Comparison of ENCODE assay signal across 8 cellular contexts in the genomic region with DNA sequence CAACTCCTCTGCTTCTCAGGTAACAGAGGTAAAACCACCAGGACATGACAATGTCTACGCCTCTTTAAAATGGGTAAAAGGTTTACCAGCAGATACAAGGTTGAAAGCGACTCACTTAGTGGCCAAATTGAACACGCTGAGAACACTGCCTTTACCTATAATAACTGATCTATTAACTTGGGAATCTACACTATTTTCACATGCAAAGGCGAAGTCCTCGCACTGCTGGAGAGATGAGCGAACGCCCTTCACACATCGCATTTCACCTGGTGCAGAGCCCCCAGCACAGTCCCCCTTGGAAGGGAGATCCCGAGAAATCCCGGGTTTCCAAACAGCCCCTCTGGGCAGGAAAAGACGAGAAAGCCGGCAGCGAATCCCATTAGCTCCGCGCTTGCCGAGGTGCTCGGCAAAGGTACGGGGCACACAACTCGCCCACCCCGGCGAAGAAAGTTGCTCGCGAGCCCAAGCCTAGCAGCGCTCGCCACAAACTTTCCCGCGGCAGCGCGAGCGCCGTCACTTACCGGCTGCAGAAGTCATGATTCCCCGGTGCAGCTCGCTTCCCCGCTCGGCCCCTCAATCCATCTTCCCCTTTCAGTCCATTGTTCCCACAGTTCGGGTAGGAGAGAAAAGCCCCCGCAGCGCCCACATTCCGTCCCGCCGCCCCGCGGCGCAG. TPM values are rescaled to one million over a fixed set of nuclear protein-coding genes. Genes with fewer than 3 reads are reported as not detected.
A peak's percentile ranks its signal among the peaks of the same experiment; 100 is the strongest.
DNase-seq lines count a peak whose midpoint lies in the region; ATAC-seq and TF ChIP-seq lines count a peak whose summit lies in the region.

No MANE protein-coding gene starts in this region.

- WGBS in endodermal cell (ENCODE audit: insufficient coverage in 1 of 2, insufficient read length in 1 of 2), 2 experiments = 0% methylated on average over 31 to 45 of the region's 45 CpGs

- peak overlapping the region; percentile 75 to 95 (median 85) for H3K4me2 ChIP-seq in BLaER1 treated with 17β-estradiol and CSF1 and Interleukin-3, amounts not matched to agents 10 nM and 100 nM

- peak overlapping the region; percentile 38 to 94 (median 86); a peak in 21 of 22 replicates for H3K27ac ChIP-seq in BLaER1 treated with 17β-estradiol and CSF1 and Interleukin-3, amounts not matched to agents 10 nM and 100 nM
- peak overlapping the region; percentile 97 for H3K27ac ChIP-seq in Panc1 (ENCODE audit: low read length)
- H3K27ac ChIP-seq in endodermal cell (ENCODE audit: low read depth, low read length) = peak overlapping the region; percentile 99

- H3K27ac Mint-ChIP-seq in endodermal cell (peak overlapping the region; percentile 99), naive B cell (peak overlapping the region; percentile 15 to 94 (median 86))

- H3K27me3 Mint-ChIP-seq in endodermal cell (ENCODE audit: insufficient read depth) (no peaks in the 10 kb centered on the region), naive B cell (no peaks in the 10 kb centered on the region)

- peak overlapping the region; percentile 74 to 95 (median 88) for H3K4me3 ChIP-seq in BLaER1 treated with 17β-estradiol and CSF1 and Interleukin-3, amounts not matched to agents 10 nM and 100 nM
- peak overlapping the region; percentile 78 to 94 for H3K4me3 ChIP-seq in Panc1 (ENCODE audit: low read depth in 2 of 2, low read length in 2 of 2)
- H3K4me3 ChIP-seq in endodermal cell (ENCODE audit: low read length) = peak overlapping the region; percentile 91

- CTCF ChIA-PET in Panc1 (lab: Charles Lee) = interaction anchor here (0.6 to 0.7 kb wide), 2 partner anchors 17 to 75 kb away, joined by 3 to 4 read pairs; no protein-coding TSS in a partner anchor

- H3K4me1 Mint-ChIP-seq in endodermal cell = peaks cover 28% of the 10 kb centered on the region
- peaks cover 21 to 36% (median 30%) of the 10 kb centered on the region in 3 donors for H3K4me1 Mint-ChIP-seq in naive B cell

- in situ Hi-C loops in Panc1 (cut with HindIII; ENCODE audit: low pct_unique_long_range_greater_than_20kb, low sequenced_read_pairs) = no loop called here

- H3K9me3 ChIP-seq in BLaER1 treated with 17β-estradiol and CSF1 and Interleukin-3, amounts not matched to agents 10 nM and 100 nM (replicated peaks in 1 of 11) = peaks cover 0 to 3% (median 0%) of the 10 kb centered on the region in 11 experiments; a peak in 1 of 22 replicates
- H3K9me3 ChIP-seq in Panc1 (ENCODE audit: control insufficient read depth, insufficient read depth, low read depth, low read length) (no peaks in the 10 kb centered on the region), endodermal cell (ENCODE audit: control insufficient read depth, low read length) (no peaks in the 10 kb centered on the region)

- peaks cover 22 to 64% (median 39%) of the 10 kb centered on the region in 10 experiments for H3K4me1 ChIP-seq in BLaER1 treated with 17β-estradiol and CSF1 and Interleukin-3, amounts not matched to agents 10 nM and 100 nM
- H3K4me1 ChIP-seq in Panc1 (ENCODE audit: control insufficient read depth, insufficient read depth, low read length) (peaks cover 31% of the 10 kb centered on the region), endodermal cell (ENCODE audit: control insufficient read depth, insufficient read depth, low read length) (peaks cover 6% of the 10 kb centered on the region)

- H4K20me1 ChIP-seq in BLaER1 treated with 17β-estradiol and CSF1 and Interleukin-3, amounts not matched to agents 10 nM and 100 nM = peaks cover 0 to 37% (median 17%) of the 10 kb centered on the region in 11 experiments; a peak in 12 of 22 replicates

- H3K36me3 Mint-ChIP-seq in endodermal cell (ENCODE audit: low read depth) (peaks cover 14% of the 10 kb centered on the region), naive B cell (peaks cover 0 to 7% of the 10 kb centered on the region in 2 donors)

- ATAC-seq in GM18873 (IDR thresholded peaks at IDR 0.05; ENCODE audit: low FRiP score, unreplicated experiment) (peak; percentile 8), HG03097 (IDR thresholded peaks at IDR 0.05; ENCODE audit: low FRiP score, unreplicated experiment) (peak; percentile 25), Panc1 (peak; percentile 21), naive B cell (ENCODE audit: low read depth in 2 of 2) (peak; percentile 17 to 24)

- POLR2A ChIA-PET in Panc1 (lab: Charles Lee) = interaction anchor here (0.6 to 1.5 kb wide), 2 partner anchors 9 to 620 kb away, joined by 3 to 10 read pairs; no protein-coding TSS in a partner anchor

- DNase-seq in Panc1 (ENCODE audit: low read depth, low spot score) (no peak), endodermal cell (no peak), naive B cell (no peak), HPDE6-E6E7 (ENCODE audit: extremely low spot score) (no peak)
- no peak for DNase-seq in activated CD4-positive, alpha-beta T cell treated with anti-CD3 and anti-CD28 coated beads, Interleukin-2, amount 50 U/mL, for 1 hour

- peaks cover 0 to 18% (median 10%) of the 10 kb centered on the region in 11 experiments; a peak in 9 of 22 replicates for H3K36me3 ChIP-seq in BLaER1 treated with 17β-estradiol and CSF1 and Interleukin-3, amounts not matched to agents 10 nM and 100 nM
- H3K36me3 ChIP-seq in Panc1 (ENCODE audit: control insufficient read depth, insufficient read depth, low read length) (peaks cover 5% of the 10 kb centered on the region; the same call in 1 of the 2 replicates), endodermal cell (ENCODE audit: control insufficient read depth, insufficient read depth, low read length) (peaks cover 13% of the 10 kb centered on the region)

- TF ChIP-seq CTCF in Panc1 (IDR thresholded peaks at IDR 0.05) (no peak), endodermal cell (conservative IDR thresholded peaks at IDR 0.05) (no peak)

- BruUV-seq in Panc1 (replicated peaks; lab: Mats Ljungman, UMichigan) = no TSS peak

- intact Hi-C loops in Panc1 (cut with micrococcal nuclease; ENCODE audit: unreplicated experiment) = loop anchor here (2.0 kb wide), 1 partner anchor 98 kb away; no protein-coding TSS in a partner anchor

- H3K27me3 ChIP-seq in BLaER1 treated with 17β-estradiol and CSF1 and Interleukin-3, amounts not matched to agents 10 nM and 100 nM = no peaks in the 10 kb centered on the region
- H3K27me3 ChIP-seq in Panc1 (ENCODE audit: control insufficient read depth, insufficient read depth, low read length) (no peaks in the 10 kb centered on the region), endodermal cell (ENCODE audit: control insufficient read depth, insufficient read depth, low read length, poor library complexity, severe bottlenecking) (no peaks in the 10 kb centered on the region)

- H3K9me3 Mint-ChIP-seq in endodermal cell (peaks cover 2% of the 10 kb centered on the region), naive B cell (no peaks in the 10 kb centered on the region)

- peak overlapping the region; percentile 90 for H3K4me3 Mint-ChIP-seq in endodermal cell
- H3K4me3 Mint-ChIP-seq in naive B cell = peak overlapping the region; percentile 92 to 100 (median 96)

- H3K9ac ChIP-seq in BLaER1 treated with 17β-estradiol and CSF1 and Interleukin-3, amounts not matched to agents 10 nM and 100 nM = peak overlapping the region; percentile 86 to 94 (median 90)
- H3K9ac ChIP-seq in endodermal cell (ENCODE audit: extremely low read depth, low read length, poor library complexity, severe bottlenecking) = peak overlapping the region; percentile 98

RNA-seq across cellular contexts. Expression of a gene that starts 0.4 kb away (rescaled TPM):
- total RNA-seq in Panc1 (2021; ENCODE audit: unreplicated experiment) (28.3 TPM), endodermal cell (100 to 1,000 TPM in 1 of 2 donors, 10 to 100 TPM in 1; 95.3 to 124 TPM)
- 9.2 TPM for polyA plus RNA-seq in Panc1 (2012; ENCODE audit: insufficient read length)
- polyA plus RNA-seq in endodermal cell (2013, experiment 1 of 2) = 14.3 TPM
- 16.1 TPM for polyA plus RNA-seq in endodermal cell (2013, experiment 2 of 2)
- under 1 TPM in 4 of 6 donors, not detected in 2; 0.05 to 0.81 (median 0.61) TPM for polyA plus RNA-seq in naive B cell (ENCODE audit: low read depth in 6 of 6)

RNA-seq across cellular contexts. Expression of a gene that starts 0.8 kb away (rescaled TPM):
- total RNA-seq in Panc1 (2021; ENCODE audit: unreplicated experiment) (70.6 TPM), endodermal cell (100 to 1,000 TPM; 146 to 201 TPM)
- 35.8 TPM for polyA plus RNA-seq in Panc1 (2012; ENCODE audit: insufficient read length)
- 95.3 TPM for polyA plus RNA-seq in endodermal cell (2013, experiment 1 of 2)
- 95.6 TPM for polyA plus RNA-seq in endodermal cell (2013, experiment 2 of 2)
- polyA plus RNA-seq in naive B cell (ENCODE audit: low read depth in 6 of 6) = 10 to 100 TPM; 15.1 to 24.6 (median 20.6) TPM
